In genomic region chr17:82227629-82228277, GRCh38 we compare ENCODE assay signal across 9 cellular contexts. TPM values are rescaled to one million over a fixed set of nuclear protein-coding genes. Genes with fewer than 3 reads are reported as not detected.
DNase-seq lines count a peak whose midpoint lies in the region; ATAC-seq and TF ChIP-seq lines count a peak whose summit lies in the region.
"Had no signal": no experiment of that assay in that cellular context is flagged by ENCODE, and none has a peak within 500 bp of the region (broad histone marks: within the 10 kb centered on the region; RNA-seq: fewer than 3 reads in every experiment).

No MANE protein-coding gene starts in this region.

- H3K36me3 ChIP-seq in left ventricle myocardium inferior (no peaks in the 10 kb centered on the region), skeletal muscle tissue (ENCODE audit: control insufficient read depth in 3 of 3, insufficient read depth in 3 of 3, low read length in 3 of 3) (no peaks in the 10 kb centered on the region)

- peaks cover 13% of the 10 kb centered on the region for H3K27me3 ChIP-seq in left ventricle myocardium inferior (ENCODE audit: low read depth)
- no peaks in the 10 kb centered on the region for H3K27me3 ChIP-seq in skeletal muscle tissue (ENCODE audit: control insufficient read depth in 3 of 3, insufficient read depth in 3 of 3, low read length in 3 of 3)

- H3K4me3 Mint-ChIP-seq in T-cell, result peak overlapping the region; percentile 77 to 84 (median 80)

- H3K4me3 ChIP-seq in left ventricle myocardium inferior, result peak overlapping the region; percentile 73
- H3K4me3 ChIP-seq in skeletal muscle tissue (ENCODE audit: low read length in 3 of 3), result no peak overlapping the region

- peak overlapping the region; percentile 81 to 86 for H3K27ac Mint-ChIP-seq in T-cell

- ATAC-seq in GM21515 (IDR thresholded peaks at IDR 0.05; ENCODE audit: unreplicated experiment), result peak; percentile 1
- no peak for ATAC-seq in T-cell (replicated peaks in 1 of 4)
- no peak for ATAC-seq in GM18867 (IDR thresholded peaks at IDR 0.05; ENCODE audit: unreplicated experiment)

- H3K9me3 Mint-ChIP-seq in T-cell, result no peaks in the 10 kb centered on the region

- H3K9me3 ChIP-seq in left ventricle myocardium inferior (replicated peaks) (no peaks in the 10 kb centered on the region), skeletal muscle tissue (ENCODE audit: control insufficient read depth in 3 of 3, low read length in 3 of 3) (no peaks in the 10 kb centered on the region)

- H3K4me1 Mint-ChIP-seq in T-cell, result peaks cover 9 to 11% (median 10%) of the 10 kb centered on the region in 3 donors

- no peaks in the 10 kb centered on the region for H3K27me3 Mint-ChIP-seq in T-cell

- POLR2A ChIA-PET in T-cell (lab: Charles Lee), result no interaction called here

- H3K4me1 ChIP-seq in left ventricle myocardium inferior (peaks cover 70% of the 10 kb centered on the region), skeletal muscle tissue (ENCODE audit: control insufficient read depth in 3 of 3, insufficient read depth in 3 of 3, low read length in 3 of 3) (peaks cover 37 to 55% (median 45%) of the 10 kb centered on the region in 3 donors)

- DNase-seq in T-cell (no peak), left ventricle myocardium inferior (no peak), COLO668 (lab: John Stamatoyannopoulos, UW; ENCODE audit: unreplicated experiment) (no peak), NCI-H128 (lab: John Stamatoyannopoulos, UW; ENCODE audit: unreplicated experiment) (no peak), NCI-H1092 (lab: John Stamatoyannopoulos, UW) (no peak)
- DNase-seq: NCI-H2171 had no signal

- CTCF ChIA-PET in T-cell (lab: Charles Lee), result no interaction called here

- no peaks in the 10 kb centered on the region for H3K36me3 Mint-ChIP-seq in T-cell

- H3K9ac ChIP-seq in skeletal muscle tissue (ENCODE audit: low read depth in 1 of 3, low read length in 3 of 3), result peak overlapping the region in 2 of 3 donors; percentile 50 to 64

- TF ChIP-seq CTCF in left ventricle myocardium inferior (IDR thresholded peaks at IDR 0.05; ENCODE audit: borderline replicate concordance), result no peak

- H3K27ac ChIP-seq in left ventricle myocardium inferior (replicated peaks) (peak overlapping the region; percentile 98), skeletal muscle tissue (ENCODE audit: low read depth, low read length) (peak overlapping the region; percentile 74)

- intact Hi-C loops in left ventricle myocardium inferior (cut with micrococcal nuclease), result no loop called here

RNA-seq across cellular contexts. Expression of gene SLC16A3, which starts 1.1 kb away (rescaled TPM):
- total RNA-seq in T-cell (10 to 100 TPM; 31.9 to 47.3 (median 40.9) TPM), left ventricle myocardium inferior (8.5 TPM), skeletal muscle tissue (13.0 TPM)

RNA-seq across cellular contexts. Expression of gene CCDC57, which starts 15.1 kb away (rescaled TPM):
- total RNA-seq in T-cell, result 100 to 1,000 TPM in 3 of 5 donors, 10 to 100 TPM in 2; 86.4 to 127 (median 103) TPM
- 8.1 TPM for total RNA-seq in left ventricle myocardium inferior
- 11.5 TPM for total RNA-seq in skeletal muscle tissue

RNA-seq across cellular contexts. Expression of gene CSNK1D, which starts 45.7 kb away (rescaled TPM):
- total RNA-seq in T-cell, result 100 to 1,000 TPM; 177 to 273 (median 194) TPM
- total RNA-seq in left ventricle myocardium inferior, result 61.8 TPM
- total RNA-seq in skeletal muscle tissue, result 21.4 TPM
